Comparison of ENCODE assay signal across 13 cellular contexts in the genomic region with DNA sequence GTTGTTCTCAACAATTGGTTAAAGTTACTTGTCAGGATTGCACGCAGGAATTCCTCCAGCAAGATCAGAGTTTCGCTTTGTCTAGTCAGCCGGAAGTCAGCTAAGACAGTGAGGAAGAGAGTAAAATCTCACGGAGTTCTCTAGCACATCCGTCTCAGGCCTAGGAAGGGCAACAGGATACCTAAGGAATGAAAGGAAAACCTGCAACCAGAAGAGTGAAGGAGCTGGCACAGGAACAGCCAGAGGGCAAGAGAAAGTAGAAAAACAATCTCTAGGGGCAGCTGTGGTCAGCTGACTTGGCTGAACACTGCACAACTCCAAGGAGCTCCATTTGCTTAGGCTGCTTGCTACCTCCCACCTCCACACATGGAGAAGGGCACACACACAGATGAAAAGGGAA. TPM values are rescaled to one million over a fixed set of nuclear protein-coding genes. Genes with fewer than 3 reads are reported as not detected.
A peak's percentile ranks its signal among the peaks of the same experiment; 100 is the strongest.
DNase-seq lines count a peak whose midpoint lies in the region; ATAC-seq and TF ChIP-seq lines count a peak whose summit lies in the region.
"Had no signal": no experiment of that assay in that cellular context is flagged by ENCODE, and none has a peak within 500 bp of the region (broad histone marks: within the 10 kb centered on the region; RNA-seq: fewer than 3 reads in every experiment).

No MANE protein-coding gene starts in this region.

- H2AFZ ChIP-seq in GM23248: peak overlapping the region; percentile 93
- H2AFZ ChIP-seq: neural progenitor cell had no signal

- no peak for TF ChIP-seq POLR2A in sigmoid colon (IDR thresholded peaks at IDR 0.05)

- H3K79me2 ChIP-seq in GM23248 (ENCODE audit: insufficient read depth): no peaks in the 10 kb centered on the region; the same call in 1 of the 2 replicates

- peak overlapping the region; percentile 70 for H3K9ac ChIP-seq in GM23248
- H3K9ac ChIP-seq: neural progenitor cell had no signal

- H4K20me1 ChIP-seq in GM23248 (ENCODE audit: insufficient read depth): no peaks in the 10 kb centered on the region

- intact Hi-C loops in left ventricle myocardium superior (cut with micrococcal nuclease): no loop called here
- intact Hi-C loops in sigmoid colon (cut with DNase I): no loop called here

- DNase-seq in GM23248 (peak; percentile 62), astrocyte of the hippocampus (ENCODE audit: low read depth, low spot score) (peak; percentile 25), left ventricle myocardium superior (no peak), sigmoid colon (no peak), NCI-H748 (lab: John Stamatoyannopoulos, UW; ENCODE audit: unreplicated experiment) (no peak), T-helper 1 cell (no peak)
- DNase-seq: activated CD4-positive, alpha-beta T cell treated with anti-CD3 and anti-CD28 coated beads for 36 hours; DMS153; left lung; stimulated activated CD4-positive, alpha-beta T cell treated with anti-CD3 and anti-CD28 coated beads, Interleukin-15, amount 100 ng/mL, for 24 hours had no signal

- H3K36me3 ChIP-seq in GM23248 (ENCODE audit: low read depth): no peaks in the 10 kb centered on the region
- no peaks in the 10 kb centered on the region for H3K36me3 ChIP-seq in sigmoid colon
- H3K36me3 ChIP-seq: left lung, neural progenitor cell had no signal

- H3F3A ChIP-seq in GM23248 (ENCODE audit: insufficient read depth): no peaks in the 10 kb centered on the region; the same call in 1 of the 2 replicates

- WGBS in GM23248 (ENCODE audit: low coverage in 1 of 2, low lambda C conversion rate in 2 of 2, missing lambda C conversion rate in 2 of 2), 2 experiments: 40 to 46% methylated on average over 5 of the region's 5 CpGs
- 88 to 89% methylated on average over 5 of the region's 5 CpGs for WGBS in sigmoid colon, 2 donors

- peak overlapping the region; percentile 63 for H3K27ac ChIP-seq in GM23248
- H3K27ac ChIP-seq in sigmoid colon: peak overlapping the region in 3 of 4 donors; percentile 2 to 66 (median 58)
- H3K27ac ChIP-seq: left lung, neural progenitor cell had no signal

- TF ChIP-seq CTCF in sigmoid colon (IDR thresholded peaks at IDR 0.05): no peak

- H3K4me3 ChIP-seq in GM23248: peak overlapping the region; percentile 66
- H3K4me3 ChIP-seq in sigmoid colon: peak overlapping the region in 3 of 4 donors; percentile 16 to 34 (median 33)
- H3K4me3 ChIP-seq: left lung, neural progenitor cell had no signal

- H3K4me1 ChIP-seq in GM23248 (ENCODE audit: insufficient read depth) (peaks cover 5% of the 10 kb centered on the region; the same call in 1 of the 2 replicates), sigmoid colon (peaks cover 0 to 25% (median 8%) of the 10 kb centered on the region in 4 donors)
- H3K4me1 ChIP-seq: left lung had no signal

- H3K27me3 ChIP-seq in GM23248 (replicated peaks; ENCODE audit: insufficient read depth) (no peaks in the 10 kb centered on the region), sigmoid colon (no peaks in the 10 kb centered on the region)
- H3K27me3 ChIP-seq: left lung, neural progenitor cell had no signal

- TF ChIP-seq EP300 in sigmoid colon (IDR thresholded peaks at IDR 0.05): no peak

- in situ Hi-C loops in GM23248 (cut with MboI): no loop called here

- ATAC-seq in left ventricle myocardium superior (peak; percentile 48), HG02885 (IDR thresholded peaks at IDR 0.05; ENCODE audit: poor library complexity, unreplicated experiment) (no peak), GM18498 (IDR thresholded peaks at IDR 0.05; ENCODE audit: unreplicated experiment) (no peak)
- ATAC-seq: activated CD4-positive, alpha-beta T cell treated with anti-CD3 and anti-CD28 coated beads for 36 hours; left lung had no signal

- H3K4me2 ChIP-seq in GM23248 (ENCODE audit: unreplicated experiment): peak overlapping the region; percentile 65
- H3K4me2 ChIP-seq: neural progenitor cell had no signal

- no peaks in the 10 kb centered on the region for H3K9me2 ChIP-seq in GM23248 (ENCODE audit: insufficient read depth)

- H3K9me3 ChIP-seq in GM23248 (ENCODE audit: low read depth): no peaks in the 10 kb centered on the region
- H3K9me3 ChIP-seq in sigmoid colon: no peaks in the 10 kb centered on the region
- H3K9me3 ChIP-seq: left lung had no signal

RNA-seq across cellular contexts. Expression of gene RORA, which starts 23.7 kb away (rescaled TPM):
- 8.0 and 13.2 TPM in 2 replicates for total RNA-seq in GM23248 (2014; rRNA removed; shearing (Covaris generic))
- 9.6 and 10.4 TPM in 2 replicates for polyA plus RNA-seq in GM23248 (2016; fragmentation: Nextera tagmentation; extraction: Ambion mirVana)
- 18.7 TPM for total RNA-seq in left ventricle myocardium superior
- total RNA-seq in sigmoid colon: 10 to 100 TPM; 40.0 to 66.2 (median 52.6) TPM
- 1 to 10 TPM in 2 of 3 donors, under 1 TPM in 1; 0.92 to 4.8 (median 2.7) TPM for polyA plus RNA-seq in sigmoid colon

Comparison
In these comparisons a context has a peak if more than half of its experiments do, and no peak if none do; other contexts are left out.
1. DNase-seq: peak in GM23248 (single experiment) and astrocyte of the hippocampus (single experiment); none in left ventricle myocardium superior (single experiment), sigmoid colon (single experiment), NCI-H748 (single experiment) and T-helper 1 cell (0 of 5).